ENCODE assay signal across 8 cellular contexts in the genomic region with DNA sequence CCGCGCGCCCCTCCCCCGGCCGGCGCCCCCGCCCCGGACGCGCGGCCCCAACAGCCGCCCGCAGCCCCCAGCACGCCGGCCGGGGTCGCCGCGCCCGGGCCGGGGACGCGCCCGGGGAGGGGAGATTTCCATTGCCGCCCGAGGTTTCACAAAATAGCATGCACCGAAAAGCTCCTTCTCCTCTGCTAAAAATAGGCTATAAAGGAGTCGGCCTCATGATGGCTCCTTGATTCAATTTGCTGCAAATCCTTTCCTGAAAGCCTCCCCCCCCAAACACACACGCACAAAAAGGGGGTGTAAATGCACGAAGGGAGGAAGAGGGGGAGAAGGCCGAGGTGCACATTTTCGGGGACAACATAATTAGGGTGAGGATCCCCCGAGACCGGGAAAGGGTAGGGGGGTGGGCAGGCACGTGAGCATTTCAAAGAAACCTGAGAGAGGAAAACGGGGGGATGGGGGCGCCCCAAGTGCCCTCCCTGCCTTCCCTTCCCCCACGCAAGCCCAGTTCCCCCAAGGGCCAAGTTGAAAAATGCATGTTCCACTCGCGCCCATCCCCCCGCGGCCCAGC. TPM values are rescaled to one million over a fixed set of nuclear protein-coding genes. Genes with fewer than 3 reads are reported as not detected.
DNase-seq lines count a peak whose midpoint lies in the region; ATAC-seq, FAIRE-seq and TF ChIP-seq lines count a peak whose summit lies in the region.

No MANE protein-coding gene starts in this region.

- peak overlapping the region; percentile 83 for H3K27ac ChIP-seq in ACC112 (ENCODE audit: low read depth, low read length)
- H3K27ac ChIP-seq in cardiac muscle cell = peak overlapping the region; percentile 98
- peak overlapping the region; percentile 87 to 96 (median 96) for H3K27ac ChIP-seq in pancreas

- TF ChIP-seq CTCF in GM10248 (IDR thresholded peaks at IDR 0.05; ENCODE audit: control extremely low read depth, extremely low read depth, low read depth, missing control alignments) (no peak), cardiac muscle cell (IDR thresholded peaks at IDR 0.05; ENCODE audit: low read depth, low read length) (no peak), pancreas (IDR thresholded peaks at IDR 0.05) (no peak)

- H3K9me3 Mint-ChIP-seq in activated naive CD8-positive, alpha-beta T cell treated with anti-CD3 and anti-CD28 coated beads, Interleukin-2, amount 10 ng/mL, durations not matched to agents 7 days and 5 days = no peaks in the 10 kb centered on the region

- H3K4me3 ChIP-seq in ACC112 (ENCODE audit: low read depth, low read length) (peak overlapping the region; percentile 99), NT2/D1 (ENCODE audit: insufficient read length, low read depth) (peak overlapping the region; percentile 78), cardiac muscle cell (peak overlapping the region; percentile 99), pancreas (peak overlapping the region; percentile 57 to 78 (median 76))

- H3K36me3 Mint-ChIP-seq in activated naive CD8-positive, alpha-beta T cell treated with anti-CD3 and anti-CD28 coated beads, Interleukin-2, amount 10 ng/mL, durations not matched to agents 7 days and 5 days = peaks cover 29% of the 10 kb centered on the region

- H3K36me3 ChIP-seq in ACC112 (ENCODE audit: insufficient read depth, low read length) (no peaks in the 10 kb centered on the region), NT2/D1 (ENCODE audit: insufficient read depth, insufficient read length, low read length) (peaks cover 9% of the 10 kb centered on the region), cardiac muscle cell (no peaks in the 10 kb centered on the region), pancreas (no peaks in the 10 kb centered on the region)

- H3K9me3 ChIP-seq in NT2/D1 (ENCODE audit: insufficient read depth, low read length) = no peaks in the 10 kb centered on the region
- H3K9me3 ChIP-seq in cardiac muscle cell (ENCODE audit: low read depth) = no peaks in the 10 kb centered on the region
- H3K9me3 ChIP-seq in pancreas = no peaks in the 10 kb centered on the region

- peak overlapping the region; percentile 86 for H2AFZ ChIP-seq in ACC112 (ENCODE audit: low read length, unreplicated experiment)

- 1% methylated on average over 39 to 41 of the region's 42 CpGs for WGBS in pancreas, 2 donors

- H3K27me3 Mint-ChIP-seq in activated naive CD8-positive, alpha-beta T cell treated with anti-CD3 and anti-CD28 coated beads, Interleukin-2, amount 10 ng/mL, durations not matched to agents 7 days and 5 days = no peaks in the 10 kb centered on the region

- H3K9ac ChIP-seq in NT2/D1 (ENCODE audit: insufficient read length, low read depth) = peak overlapping the region; percentile 91

- H3K27me3 ChIP-seq in ACC112 (ENCODE audit: insufficient read depth, low read length) (no peaks in the 10 kb centered on the region), NT2/D1 (ENCODE audit: insufficient read depth, insufficient read length) (no peaks in the 10 kb centered on the region), cardiac muscle cell (no peaks in the 10 kb centered on the region), pancreas (no peaks in the 10 kb centered on the region)

- CTCF ChIA-PET in GM10248 (lab: Yijun Ruan, JAX) = interaction anchor here (1.0 to 1.7 kb wide), 2 partner anchors 145 to 582 kb away, joined by 3 to 4 read pairs; no protein-coding TSS in a partner anchor

- peak overlapping the region; percentile 100 for H3K4me3 Mint-ChIP-seq in activated naive CD8-positive, alpha-beta T cell treated with anti-CD3 and anti-CD28 coated beads, Interleukin-2, amount 10 ng/mL, durations not matched to agents 7 days and 5 days

- peaks cover 16% of the 10 kb centered on the region for H3K4me1 ChIP-seq in ACC112 (ENCODE audit: control insufficient read depth, insufficient read depth, low read length, unreplicated experiment)
- no peaks in the 10 kb centered on the region for H3K4me1 ChIP-seq in NT2/D1 (ENCODE audit: insufficient read depth, insufficient read length)
- H3K4me1 ChIP-seq in cardiac muscle cell (ENCODE audit: low read depth) = peaks cover 13% of the 10 kb centered on the region
- H3K4me1 ChIP-seq in pancreas = peaks cover 0 to 18% (median 5%) of the 10 kb centered on the region in 3 donors

- H3K27ac Mint-ChIP-seq in activated naive CD8-positive, alpha-beta T cell treated with anti-CD3 and anti-CD28 coated beads, Interleukin-2, amount 10 ng/mL, durations not matched to agents 7 days and 5 days = peak overlapping the region; percentile 100

- DNase-seq in GM10248 (ENCODE audit: extremely low spot score) (peak; percentile 56), NT2/D1 (ENCODE audit: low read depth, low spot score) (no peak), cardiac muscle cell (ENCODE audit: low read depth in 1 of 2, low spot score in 1 of 2) (peak; percentile 70 to 72), pancreas (peak in 4 of 6 donors; percentile 24 to 63 (median 49)), NCI-H510A treated with DMSO at 0.1 percent for 48 hours (lab: John Stamatoyannopoulos, UW) (no peak)
- DNase-seq in activated naive CD8-positive, alpha-beta T cell treated with anti-CD3 and anti-CD28 coated beads, Interleukin-2, amount 10 ng/mL, durations not matched to agents 7 days and 5 days = peak; percentile 65

- no peak for FAIRE-seq in pancreas (lab: Jason Lieb, UNC)

- H3K4me1 Mint-ChIP-seq in activated naive CD8-positive, alpha-beta T cell treated with anti-CD3 and anti-CD28 coated beads, Interleukin-2, amount 10 ng/mL, durations not matched to agents 7 days and 5 days = peaks cover 48% of the 10 kb centered on the region

- POLR2A ChIA-PET in GM10248 (lab: Yijun Ruan, JAX) = interaction anchor here (0.8 kb wide), 1 partner anchor 165 kb away, joined by 3 read pairs; no protein-coding TSS in a partner anchor
- POLR2A ChIA-PET in activated naive CD8-positive, alpha-beta T cell treated with anti-CD3 and anti-CD28 coated beads, Interleukin-2, amount 10 ng/mL, durations not matched to agents 7 days and 5 days (lab: Charles Lee) = interaction anchor here (0.8 to 6.0 kb wide), 7 partner anchors 18 to 342 kb away, joined by 3 to 149 read pairs (median 5); no protein-coding TSS in a partner anchor

- ATAC-seq in activated naive CD8-positive, alpha-beta T cell treated with anti-CD3 and anti-CD28 coated beads, Interleukin-2, amount 10 ng/mL, durations not matched to agents 7 days and 5 days (ENCODE audit: low read depth) = peak; percentile 3
- ATAC-seq in pancreas (no peak), HG02623 (IDR thresholded peaks at IDR 0.05; ENCODE audit: unreplicated experiment) (no peak)

- peaks cover 49% of the 10 kb centered on the region for H3K79me2 ChIP-seq in ACC112 (ENCODE audit: control insufficient read depth, insufficient read depth, low read length, unreplicated experiment)

- intact Hi-C loops in pancreas (cut with DNase I) = loop anchor here in 2 of 3 donors (2.0 to 10.0 kb wide), 4 partner anchors 132 to 162 kb away; no protein-coding TSS in a partner anchor

RNA-seq across cellular contexts. Expression of a gene that starts 0.7 kb away (rescaled TPM):
- 100 to 1,000 TPM; 176 TPM for total RNA-seq in activated naive CD8-positive, alpha-beta T cell treated with anti-CD3 and anti-CD28 coated beads, Interleukin-2, amount 10 ng/mL, durations not matched to agents 7 days and 5 days
- total RNA-seq in cardiac muscle cell (49.6 and 81.7 TPM in 2 replicates), pancreas (10 to 100 TPM; 42.2 to 93.0 (median 51.0) TPM)
- polyA plus RNA-seq in cardiac muscle cell (23.7 and 42.7 TPM in 2 replicates), pancreas (10 to 100 TPM; 14.1 to 15.2 TPM)

Comparison
In these comparisons a context has a peak if more than half of its experiments do, and no peak if none do; other contexts are left out.
1. DNase-seq: peak in GM10248 (single experiment), activated naive CD8-positive, alpha-beta T cell treated with anti-CD3 and anti-CD28 coated beads, Interleukin-2, amount 10 ng/mL, durations not matched to agents 7 days and 5 days (single experiment), cardiac muscle cell (2 of 2) and pancreas (4 of 6); none in NT2/D1 (single experiment) and NCI-H510A treated with DMSO at 0.1 percent for 48 hours (single experiment).
2. Peak in every context shown above with its lines, with median percentiles within 50 percentile points of each other: H3K27ac ChIP-seq and H3K4me3 ChIP-seq.